ENCODE assay signal across 9 cellular contexts in the genomic region with DNA sequence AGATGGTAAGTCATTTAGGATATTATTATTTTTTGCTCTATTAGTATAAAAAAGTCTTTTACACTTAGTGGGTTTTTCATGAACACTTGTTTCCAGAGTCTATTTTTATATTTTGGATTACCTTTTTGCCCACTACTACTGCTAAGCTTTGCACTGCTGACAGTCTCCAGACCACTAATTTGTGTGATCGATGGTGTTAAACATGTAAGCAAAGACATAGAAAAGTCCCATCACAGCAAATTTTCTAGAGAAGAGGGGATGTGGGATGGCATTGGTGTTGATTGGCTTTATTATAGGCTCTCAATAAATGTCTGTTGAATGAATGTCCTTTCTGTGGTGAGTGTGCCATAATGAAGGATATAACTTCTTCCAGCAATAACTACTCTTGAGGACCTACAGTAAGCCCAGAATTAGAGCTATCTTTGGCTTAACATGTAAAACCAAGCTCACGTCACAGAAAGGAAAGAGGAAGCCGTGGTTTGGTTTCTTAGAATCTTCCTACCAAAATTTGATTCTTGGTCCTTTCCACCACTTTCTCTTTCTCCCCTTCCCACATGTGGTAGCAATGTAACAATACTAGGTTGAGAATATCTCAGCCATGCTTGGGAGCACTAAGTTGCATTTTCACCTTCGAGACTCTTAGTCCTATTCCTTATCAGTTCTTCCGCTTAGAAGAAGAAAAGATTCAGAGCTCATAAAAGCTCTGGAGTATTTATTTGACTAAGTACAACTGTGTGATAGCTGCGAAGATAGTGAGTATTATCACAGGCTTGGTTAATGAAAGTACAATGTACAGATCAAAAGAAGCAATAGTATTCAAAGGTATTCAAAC.
DNase-seq lines count a peak whose midpoint lies in the region; ATAC-seq and TF ChIP-seq lines count a peak whose summit lies in the region.
"Had no signal": no experiment of that assay in that cellular context is flagged by ENCODE, and none has a peak within 500 bp of the region (broad histone marks: within the 10 kb centered on the region; RNA-seq: fewer than 3 reads in every experiment).

No MANE protein-coding gene starts in this region.

- ATAC-seq in GM19351 (IDR thresholded peaks at IDR 0.05; ENCODE audit: unreplicated experiment): peak; percentile 61
- ATAC-seq in HG02870 (IDR thresholded peaks at IDR 0.05; ENCODE audit: unreplicated experiment): peak; percentile 70
- peak in 1 of 2 donors; percentile 20 for ATAC-seq in naive thymus-derived CD8-positive, alpha-beta T cell

- no peaks in the 10 kb centered on the region for H3K9me3 ChIP-seq in Peyer's patch
- H3K9me3 ChIP-seq: sigmoid colon had no signal

- H3K9me3 Mint-ChIP-seq in naive thymus-derived CD8-positive, alpha-beta T cell: no peaks in the 10 kb centered on the region

- peak overlapping the region in 2 of 4 donors; percentile 49 to 53 for H3K4me3 ChIP-seq in Peyer's patch
- H3K4me3 ChIP-seq: sigmoid colon had no signal

- no peaks in the 10 kb centered on the region for H3K36me3 ChIP-seq in Peyer's patch
- H3K36me3 ChIP-seq: sigmoid colon had no signal

- peaks cover 0 to 36% (median 11%) of the 10 kb centered on the region in 4 donors for H3K4me1 ChIP-seq in Peyer's patch
- H3K4me1 ChIP-seq: sigmoid colon had no signal

- H3K27me3 ChIP-seq in Peyer's patch: no peaks in the 10 kb centered on the region
- H3K27me3 ChIP-seq: sigmoid colon had no signal

- peak in 1 of 6 experiments; percentile 3 for TF ChIP-seq CTCF in Peyer's patch (IDR thresholded peaks at IDR 0.05)

- peak overlapping the region in 7 of 10 donors; percentile 1 to 70 (median 41) for H3K4me3 Mint-ChIP-seq in naive thymus-derived CD8-positive, alpha-beta T cell

- peak overlapping the region in 3 of 4 donors; percentile 28 to 95 (median 85) for H3K27ac ChIP-seq in Peyer's patch
- H3K27ac ChIP-seq: KMS-11, sigmoid colon had no signal

- TF ChIP-seq POLR2A in Peyer's patch (IDR thresholded peaks at IDR 0.05): peak in 1 of 2 donors; percentile 75

- no peaks in the 10 kb centered on the region for H3K36me3 Mint-ChIP-seq in naive thymus-derived CD8-positive, alpha-beta T cell

- peaks cover 0 to 33% (median 7%) of the 10 kb centered on the region in 4 donors for H3K4me1 Mint-ChIP-seq in naive thymus-derived CD8-positive, alpha-beta T cell

- POLR2A ChIA-PET in naive thymus-derived CD8-positive, alpha-beta T cell (lab: Charles Lee): no interaction called here

- H3K27me3 Mint-ChIP-seq in naive thymus-derived CD8-positive, alpha-beta T cell: peaks cover 0 to 5% (median 3%) of the 10 kb centered on the region in 5 donors

- peak overlapping the region in 3 of 10 donors; percentile 22 to 57 (median 39) for H3K27ac Mint-ChIP-seq in naive thymus-derived CD8-positive, alpha-beta T cell

- DNase-seq in Peyer's patch: no peak
- DNase-seq in naive thymus-derived CD8-positive, alpha-beta T cell: peak in 1 of 10 donors; percentile 7
- no peak for DNase-seq in NCI-H446 (lab: John Stamatoyannopoulos, UW)
- DNase-seq in DMS79 treated with DMSO at 0.1 percent for 48 hours (lab: John Stamatoyannopoulos, UW): no peak
- DNase-seq in putamen (ENCODE audit: low spot score): no peak
- DNase-seq: sigmoid colon had no signal
